ENCODE assay signal across 8 cellular contexts in genomic region chr13:24995225-24995804, GRCh38.
DNase-seq lines count a peak whose midpoint lies in the region; ATAC-seq lines count a peak whose summit lies in the region.

No MANE protein-coding gene starts in this region.

- in situ Hi-C loops in G401 (cut with HindIII; ENCODE audit: low sequenced_read_pairs): no loop called here

- peak; percentile 77 for ATAC-seq in HG02759 (IDR thresholded peaks at IDR 0.05; ENCODE audit: unreplicated experiment)
- peak; percentile 99 for ATAC-seq in left lobe of liver
- ATAC-seq in HG03442 (IDR thresholded peaks at IDR 0.05; ENCODE audit: unreplicated experiment): no peak

- DNase-seq in G401 (ENCODE audit: low spot score) (peak; percentile 90), NCI-H226 (peak; percentile 41), UCSD-AML1 (lab: John Stamatoyannopoulos, UW; ENCODE audit: unreplicated experiment) (peak; percentile 22), cerebellar nuclear complex (lab: John Stamatoyannopoulos, UW) (peak; percentile 7 to 57), left lobe of liver (ENCODE audit: low spot score) (no peak)
- peak; percentile 17 to 23 for DNase-seq in stimulated activated CD8-positive, alpha-beta memory T cell treated with anti-CD3 and anti-CD28 coated beads, Interleukin-2, amount 100 ng/mL, for 48 hours (ENCODE audit: low read depth in 2 of 2)
